In the genomic region with DNA sequence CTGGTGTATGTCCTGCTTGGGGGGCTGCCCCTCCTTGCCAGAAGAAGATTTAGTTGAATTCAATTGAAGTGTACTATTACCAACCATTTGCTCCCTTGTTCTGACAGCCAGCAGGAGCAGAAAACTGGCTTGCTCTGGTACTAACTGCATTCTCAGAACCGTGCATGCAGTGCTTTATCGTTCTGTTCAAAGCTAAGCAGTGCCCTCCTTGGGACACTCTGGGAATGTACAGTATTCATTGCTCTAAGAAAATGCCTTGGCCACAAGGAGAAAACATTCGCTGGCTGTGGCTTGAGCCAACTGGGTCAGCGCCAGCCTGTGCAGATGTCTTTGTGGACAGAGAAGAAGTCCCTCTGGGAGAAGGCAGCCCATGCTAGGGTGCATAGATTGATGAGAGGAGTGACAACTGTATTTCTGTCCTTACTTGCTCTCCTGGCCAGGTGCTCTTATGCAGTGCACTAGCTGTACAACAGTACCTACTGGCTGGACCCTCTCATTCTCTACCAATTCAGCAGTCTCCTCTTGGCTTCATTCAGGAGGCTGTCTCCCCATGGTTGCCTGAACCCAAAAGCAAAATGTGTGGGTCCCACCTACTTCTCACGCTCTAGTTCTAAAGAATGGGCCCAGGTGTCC, we compare ENCODE assay signal across 8 cellular contexts.
DNase-seq lines count a peak whose midpoint lies in the region; ATAC-seq, FAIRE-seq and TF ChIP-seq lines count a peak whose summit lies in the region.

No MANE protein-coding gene starts in this region.

- H3K4me3 ChIP-seq in ACC112 (ENCODE audit: low read depth, low read length) = no peak overlapping the region
- no peak overlapping the region for H3K4me3 ChIP-seq in colonic mucosa
- H3K4me3 ChIP-seq in HepG2 (replicated peaks in 1 of 3; ENCODE audit: insufficient read depth in 1 of 3, low read depth in 2 of 3, low read length in 3 of 3) = no peak overlapping the region
- H3K4me3 ChIP-seq in tibial nerve = no peak overlapping the region

- no peak for TF ChIP-seq RAD21 in HepG2 (CRISPR knock-in tag; IDR thresholded peaks at IDR 0.05)

- H3K4me1 ChIP-seq in ACC112 (ENCODE audit: control insufficient read depth, insufficient read depth, low read length, unreplicated experiment) (peaks cover 34% of the 10 kb centered on the region), colonic mucosa (peaks cover 5% of the 10 kb centered on the region), HepG2 (ENCODE audit: insufficient read depth, low read length) (peaks cover 3% of the 10 kb centered on the region), tibial nerve (peaks cover 0 to 22% (median 2%) of the 10 kb centered on the region in 4 donors)

- H3K36me3 Mint-ChIP-seq in activated CD4-positive, alpha-beta memory T cell treated with anti-CD3 and anti-CD28 coated beads, Interleukin-2, amount 10 ng/mL, durations not matched to agents 7 days and 5 days (ENCODE audit: low read depth) = no peaks in the 10 kb centered on the region

- no peaks in the 10 kb centered on the region for H3K9me3 Mint-ChIP-seq in activated CD4-positive, alpha-beta memory T cell treated with anti-CD3 and anti-CD28 coated beads, Interleukin-2, amount 10 ng/mL, durations not matched to agents 7 days and 5 days

- H3K27me3 ChIP-seq in ACC112 (ENCODE audit: insufficient read depth, low read length) (no peaks in the 10 kb centered on the region), colonic mucosa (no peaks in the 10 kb centered on the region), HepG2 (ENCODE audit: control insufficient read depth in 1 of 2, insufficient read depth in 2 of 2, low read length in 2 of 2) (no peaks in the 10 kb centered on the region; a peak in 1 of 5 replicates), tibial nerve (no peaks in the 10 kb centered on the region)

- H4K20me1 ChIP-seq in HepG2 (ENCODE audit: insufficient read depth, low read length) = no peaks in the 10 kb centered on the region; the same call in 1 of the 2 replicates

- DNase-seq in H54 (ENCODE audit: insufficient read length, low spot score) (peak; percentile 49), NCI-H748 treated with DMSO at 0.1 percent for 48 hours (lab: John Stamatoyannopoulos, UW) (peak; percentile 77), colonic mucosa (peak; percentile 58), HepG2 (ENCODE audit: low spot score) (no peak), tibial nerve (ENCODE audit: low spot score in 2 of 2) (peak; percentile 41 to 50), GDM1 (lab: John Stamatoyannopoulos, UW) (no peak)
- no peak for DNase-seq in activated CD4-positive, alpha-beta memory T cell treated with anti-CD3 and anti-CD28 coated beads, Interleukin-2, amount 10 ng/mL, durations not matched to agents 7 days and 5 days

- CTCF ChIA-PET in HepG2 (lab: Yijun Ruan, JAX; ENCODE audit: low intra/inter-chr PET ratio, low total read pairs) = no interaction called here
- CTCF ChIA-PET in activated CD4-positive, alpha-beta memory T cell treated with anti-CD3 and anti-CD28 coated beads, Interleukin-2, amount 10 ng/mL, durations not matched to agents 7 days and 5 days (lab: Charles Lee) = interaction anchor here (0.6 kb wide), 1 partner anchor 295 kb away, joined by 4 read pairs; no protein-coding TSS in a partner anchor

- peak; percentile 44 for TF ChIP-seq CTCF in colonic mucosa (IDR thresholded peaks at IDR 0.05)
- peak; percentile 54 for TF ChIP-seq CTCF in HepG2 (CRISPR knock-in tag; IDR thresholded peaks at IDR 0.05)
- TF ChIP-seq CTCF in tibial nerve (IDR thresholded peaks at IDR 0.05) = peak; percentile 52 to 79 (median 59)

- peaks cover 8% of the 10 kb centered on the region for H3K27me3 Mint-ChIP-seq in activated CD4-positive, alpha-beta memory T cell treated with anti-CD3 and anti-CD28 coated beads, Interleukin-2, amount 10 ng/mL, durations not matched to agents 7 days and 5 days

- 0% methylated on average over 2 of the region's 5 CpGs for WGBS in HepG2 (ENCODE audit: low lambda C conversion rate)
- WGBS in tibial nerve, 2 donors = 19 to 25% methylated on average over 4 to 5 of the region's 5 CpGs

- FAIRE-seq in H54 (lab: Jason Lieb, UNC) = peak; percentile 92
- no peak for FAIRE-seq in HepG2 (lab: Jason Lieb, UNC)

- intact Hi-C loops in colonic mucosa (cut with DNase I) = loop anchor here (2.0 kb wide), 1 partner anchor 255 kb away; no protein-coding TSS in a partner anchor
- intact Hi-C loops in HepG2 (cut with micrococcal nuclease; ENCODE audit: unreplicated experiment) = loop anchor here (1.0 kb wide), 1 partner anchor 259 kb away; no protein-coding TSS in a partner anchor

- H3K79me2 ChIP-seq in ACC112 (ENCODE audit: control insufficient read depth, insufficient read depth, low read length, unreplicated experiment) = no peaks in the 10 kb centered on the region
- no peaks in the 10 kb centered on the region for H3K79me2 ChIP-seq in HepG2 (ENCODE audit: insufficient read depth, low read length)

- TF ChIP-seq POLR2A in H54 (IDR thresholded peaks at IDR 0.05; ENCODE audit: low read depth, low read length) (no peak), HepG2 (IDR thresholded peaks at IDR 0.05; ENCODE audit: insufficient read depth in 1 of 2, low read depth in 2 of 2, low read length in 2 of 2) (no peak), tibial nerve (IDR thresholded peaks at IDR 0.05) (no peak)

- H3K9me3 ChIP-seq in colonic mucosa (no peaks in the 10 kb centered on the region), HepG2 (ENCODE audit: low read length) (no peaks in the 10 kb centered on the region), tibial nerve (no peaks in the 10 kb centered on the region)

- H3K27ac Mint-ChIP-seq in activated CD4-positive, alpha-beta memory T cell treated with anti-CD3 and anti-CD28 coated beads, Interleukin-2, amount 10 ng/mL, durations not matched to agents 7 days and 5 days = no peak overlapping the region

- H2AFZ ChIP-seq in ACC112 (ENCODE audit: low read length, unreplicated experiment) = no peak overlapping the region
- no peak overlapping the region for H2AFZ ChIP-seq in HepG2 (ENCODE audit: low read length)

- TF ChIP-seq EP300 in HepG2 (IDR thresholded peaks at IDR 0.05; ENCODE audit: low read depth in 2 of 2, low read length in 2 of 2) (no peak), HepG2 (CRISPR knock-in tag; IDR thresholded peaks at IDR 0.05; ENCODE audit: borderline replicate concordance) (no peak), tibial nerve (IDR thresholded peaks at IDR 0.05) (peak in 1 of 2 donors; percentile 49)

- no peak overlapping the region for H3K4me3 Mint-ChIP-seq in activated CD4-positive, alpha-beta memory T cell treated with anti-CD3 and anti-CD28 coated beads, Interleukin-2, amount 10 ng/mL, durations not matched to agents 7 days and 5 days

- no peak overlapping the region for H3K4me2 ChIP-seq in HepG2 (ENCODE audit: low read depth, low read length)

- H3K27ac ChIP-seq in ACC112 (ENCODE audit: low read depth, low read length) (peak overlapping the region; percentile 22; the same call in 1 of the 2 replicates), colonic mucosa (no peak overlapping the region), HepG2 (ENCODE audit: extremely low read length, insufficient read depth, low read length) (no peak overlapping the region), tibial nerve (peak overlapping the region in 1 of 4 donors; percentile 50)

- BruUV-seq in HepG2 (replicated peaks; lab: Mats Ljungman, UMichigan) = no TSS peak

- H3K36me3 ChIP-seq in ACC112 (ENCODE audit: insufficient read depth, low read length) (no peaks in the 10 kb centered on the region), colonic mucosa (no peaks in the 10 kb centered on the region), HepG2 (replicated peaks in 1 of 2; ENCODE audit: control insufficient read depth in 1 of 2, insufficient read depth in 2 of 2, low read length in 2 of 2) (no peaks in the 10 kb centered on the region), tibial nerve (no peaks in the 10 kb centered on the region)

- POLR2A ChIA-PET in HepG2 (lab: Yijun Ruan, JAX) = no interaction called here
- POLR2A ChIA-PET in activated CD4-positive, alpha-beta memory T cell treated with anti-CD3 and anti-CD28 coated beads, Interleukin-2, amount 10 ng/mL, durations not matched to agents 7 days and 5 days (lab: Charles Lee) = no interaction called here

- H3K4me1 Mint-ChIP-seq in activated CD4-positive, alpha-beta memory T cell treated with anti-CD3 and anti-CD28 coated beads, Interleukin-2, amount 10 ng/mL, durations not matched to agents 7 days and 5 days = peaks cover 2% of the 10 kb centered on the region

- no peak overlapping the region for H3K9ac ChIP-seq in colonic mucosa (ENCODE audit: low read depth in 2 of 2, low read length in 2 of 2)
- no peak overlapping the region for H3K9ac ChIP-seq in HepG2 (ENCODE audit: insufficient read depth, low read depth, low read length)

- ATAC-seq in HepG2 = peak; percentile 93

- in situ Hi-C loops in HepG2 (cut with HindIII; ENCODE audit: extremely low pct_ligation_motif_present, low pct_unique_long_range_greater_than_20kb) = no loop called here

TF ChIP-seq in HepG2, 621 proteins besides CTCF, POLR2A, EP300 and RAD21 (continues in another document):
- TF ChIP-seq, protein P1, sequence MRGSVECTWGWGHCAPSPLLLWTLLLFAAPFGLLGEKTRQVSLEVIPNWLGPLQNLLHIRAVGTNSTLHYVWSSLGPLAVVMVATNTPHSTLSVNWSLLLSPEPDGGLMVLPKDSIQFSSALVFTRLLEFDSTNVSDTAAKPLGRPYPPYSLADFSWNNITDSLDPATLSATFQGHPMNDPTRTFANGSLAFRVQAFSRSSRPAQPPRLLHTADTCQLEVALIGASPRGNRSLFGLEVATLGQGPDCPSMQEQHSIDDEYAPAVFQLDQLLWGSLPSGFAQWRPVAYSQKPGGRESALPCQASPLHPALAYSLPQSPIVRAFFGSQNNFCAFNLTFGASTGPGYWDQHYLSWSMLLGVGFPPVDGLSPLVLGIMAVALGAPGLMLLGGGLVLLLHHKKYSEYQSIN (CRISPR knock-in tag; IDR thresholded peaks at IDR 0.05; ENCODE audit: borderline replicate concordance) = no peak
- TF ChIP-seq, protein P2, sequence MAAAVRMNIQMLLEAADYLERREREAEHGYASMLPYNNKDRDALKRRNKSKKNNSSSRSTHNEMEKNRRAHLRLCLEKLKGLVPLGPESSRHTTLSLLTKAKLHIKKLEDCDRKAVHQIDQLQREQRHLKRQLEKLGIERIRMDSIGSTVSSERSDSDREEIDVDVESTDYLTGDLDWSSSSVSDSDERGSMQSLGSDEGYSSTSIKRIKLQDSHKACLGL (CRISPR knock-in tag; IDR thresholded peaks at IDR 0.05) = no peak
- TF ChIP-seq SPEN (CRISPR knock-in tag; IDR thresholded peaks at IDR 0.05; ENCODE audit: low read depth) = no peak
- TF ChIP-seq TEAD3 (CRISPR knock-in tag; optimal IDR thresholded peaks at IDR 0.05; ENCODE audit: borderline replicate concordance) = peak; percentile 24
- no peak for TF ChIP-seq BRD4 (CRISPR knock-in tag; IDR thresholded peaks at IDR 0.05)
- TF ChIP-seq HMG20A (CRISPR knock-in tag; IDR thresholded peaks at IDR 0.05; ENCODE audit: borderline replicate concordance) = no peak
- TF ChIP-seq ZNF260 (CRISPR knock-in tag; IDR thresholded peaks at IDR 0.05; ENCODE audit: borderline replicate concordance, low read depth) = no peak
- TF ChIP-seq ATM (IDR thresholded peaks at IDR 0.05; ENCODE audit: borderline replicate concordance) = no peak
- TF ChIP-seq ZNF672 (CRISPR knock-in tag; IDR thresholded peaks at IDR 0.05) = no peak
- peak; percentile 23; the same call in 1 of the 2 replicates for TF ChIP-seq SMC3 (IDR thresholded peaks at IDR 0.05; ENCODE audit: low read length)
- no peak for TF ChIP-seq KLF9 (CRISPR knock-in tag; IDR thresholded peaks at IDR 0.05; ENCODE audit: low read depth)

Comparison
In these comparisons a context has a peak if more than half of its experiments do, and no peak if none do; other contexts are left out.
1. DNase-seq: peak in H54 (single experiment), NCI-H748 treated with DMSO at 0.1 percent for 48 hours (single experiment), colonic mucosa (single experiment) and tibial nerve (2 of 2); none in HepG2 (single experiment), GDM1 (single experiment) and activated CD4-positive, alpha-beta memory T cell treated with anti-CD3 and anti-CD28 coated beads, Interleukin-2, amount 10 ng/mL, durations not matched to agents 7 days and 5 days (single experiment).
2. Peak in every context shown above with its lines, with median percentiles within 50 percentile points of each other: CTCF ChIP-seq.